ENCODE assay signal across 1 cellular context in the genomic region with DNA sequence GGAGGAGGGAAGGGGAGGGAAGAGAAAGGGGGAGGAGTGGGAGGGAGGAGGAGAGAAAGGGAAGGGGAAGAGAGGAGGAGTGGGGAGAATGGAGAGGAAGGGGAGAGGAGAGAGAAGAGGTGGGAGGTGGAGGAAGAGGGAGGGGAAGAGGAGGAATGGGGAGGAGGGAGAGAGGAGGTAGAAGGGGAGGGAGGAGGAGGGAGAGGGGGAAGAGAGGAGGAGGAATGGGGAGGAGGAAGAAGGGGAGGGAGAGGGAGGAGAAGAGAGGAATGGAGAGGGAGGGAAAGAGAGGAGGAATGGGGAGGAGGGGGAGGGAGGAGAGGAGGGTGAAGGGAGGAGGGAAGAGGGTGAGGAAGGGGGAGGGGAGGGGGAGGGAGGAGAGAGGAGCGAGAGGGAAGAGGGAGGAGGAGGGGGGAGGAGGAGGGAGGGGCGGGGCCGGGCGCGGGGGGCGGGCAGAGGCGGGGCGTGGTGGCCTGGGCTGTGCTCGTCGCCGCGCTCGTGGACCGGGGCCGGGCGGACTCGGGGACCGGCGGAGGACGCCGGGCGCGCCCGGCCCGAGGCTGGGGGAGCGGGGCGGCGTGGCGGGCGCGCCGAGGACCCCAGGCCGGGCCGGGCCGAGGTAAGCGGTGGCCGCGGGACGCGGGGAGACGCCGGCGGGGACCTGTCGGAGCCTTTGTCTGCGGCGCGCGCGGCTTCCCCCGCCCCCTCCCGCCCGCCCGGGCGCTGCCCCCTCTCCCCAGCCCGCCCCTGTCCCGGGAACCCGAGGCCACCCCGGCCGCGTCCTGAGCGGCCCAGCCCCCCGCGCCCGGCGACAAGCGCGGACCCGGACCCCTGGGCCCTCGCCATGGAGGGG.
TF ChIP-seq lines count a peak whose summit lies in the region.

A gene with protein sequence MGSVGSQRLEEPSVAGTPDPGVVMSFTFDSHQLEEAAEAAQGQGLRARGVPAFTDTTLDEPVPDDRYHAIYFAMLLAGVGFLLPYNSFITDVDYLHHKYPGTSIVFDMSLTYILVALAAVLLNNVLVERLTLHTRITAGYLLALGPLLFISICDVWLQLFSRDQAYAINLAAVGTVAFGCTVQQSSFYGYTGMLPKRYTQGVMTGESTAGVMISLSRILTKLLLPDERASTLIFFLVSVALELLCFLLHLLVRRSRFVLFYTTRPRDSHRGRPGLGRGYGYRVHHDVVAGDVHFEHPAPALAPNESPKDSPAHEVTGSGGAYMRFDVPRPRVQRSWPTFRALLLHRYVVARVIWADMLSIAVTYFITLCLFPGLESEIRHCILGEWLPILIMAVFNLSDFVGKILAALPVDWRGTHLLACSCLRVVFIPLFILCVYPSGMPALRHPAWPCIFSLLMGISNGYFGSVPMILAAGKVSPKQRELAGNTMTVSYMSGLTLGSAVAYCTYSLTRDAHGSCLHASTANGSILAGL (plus strand): TSS at position 480 of the 853 bp plus-strand sequence. CDS start 4,874 bp downstream, outside the sequence.

TF ChIP-seq in K562, 482 proteins besides CTCF, POLR2A, EP300 and RAD21 (continued from another document):
- TF ChIP-seq, protein P1, sequence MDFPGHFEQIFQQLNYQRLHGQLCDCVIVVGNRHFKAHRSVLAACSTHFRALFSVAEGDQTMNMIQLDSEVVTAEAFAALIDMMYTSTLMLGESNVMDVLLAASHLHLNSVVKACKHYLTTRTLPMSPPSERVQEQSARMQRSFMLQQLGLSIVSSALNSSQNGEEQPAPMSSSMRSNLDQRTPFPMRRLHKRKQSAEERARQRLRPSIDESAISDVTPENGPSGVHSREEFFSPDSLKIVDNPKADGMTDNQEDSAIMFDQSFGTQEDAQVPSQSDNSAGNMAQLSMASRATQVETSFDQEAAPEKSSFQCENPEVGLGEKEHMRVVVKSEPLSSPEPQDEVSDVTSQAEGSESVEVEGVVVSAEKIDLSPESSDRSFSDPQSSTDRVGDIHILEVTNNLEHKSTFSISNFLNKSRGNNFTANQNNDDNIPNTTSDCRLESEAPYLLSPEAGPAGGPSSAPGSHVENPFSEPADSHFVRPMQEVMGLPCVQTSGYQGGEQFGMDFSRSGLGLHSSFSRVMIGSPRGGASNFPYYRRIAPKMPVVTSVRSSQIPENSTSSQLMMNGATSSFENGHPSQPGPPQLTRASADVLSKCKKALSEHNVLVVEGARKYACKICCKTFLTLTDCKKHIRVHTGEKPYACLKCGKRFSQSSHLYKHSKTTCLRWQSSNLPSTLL (IDR thresholded peaks at IDR 0.05): no peak
- TF ChIP-seq, protein P2, sequence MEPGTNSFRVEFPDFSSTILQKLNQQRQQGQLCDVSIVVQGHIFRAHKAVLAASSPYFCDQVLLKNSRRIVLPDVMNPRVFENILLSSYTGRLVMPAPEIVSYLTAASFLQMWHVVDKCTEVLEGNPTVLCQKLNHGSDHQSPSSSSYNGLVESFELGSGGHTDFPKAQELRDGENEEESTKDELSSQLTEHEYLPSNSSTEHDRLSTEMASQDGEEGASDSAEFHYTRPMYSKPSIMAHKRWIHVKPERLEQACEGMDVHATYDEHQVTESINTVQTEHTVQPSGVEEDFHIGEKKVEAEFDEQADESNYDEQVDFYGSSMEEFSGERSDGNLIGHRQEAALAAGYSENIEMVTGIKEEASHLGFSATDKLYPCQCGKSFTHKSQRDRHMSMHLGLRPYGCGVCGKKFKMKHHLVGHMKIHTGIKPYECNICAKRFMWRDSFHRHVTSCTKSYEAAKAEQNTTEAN (CRISPR knock-in tag; IDR thresholded peaks at IDR 0.05): no peak
- TF ChIP-seq, protein P3, sequence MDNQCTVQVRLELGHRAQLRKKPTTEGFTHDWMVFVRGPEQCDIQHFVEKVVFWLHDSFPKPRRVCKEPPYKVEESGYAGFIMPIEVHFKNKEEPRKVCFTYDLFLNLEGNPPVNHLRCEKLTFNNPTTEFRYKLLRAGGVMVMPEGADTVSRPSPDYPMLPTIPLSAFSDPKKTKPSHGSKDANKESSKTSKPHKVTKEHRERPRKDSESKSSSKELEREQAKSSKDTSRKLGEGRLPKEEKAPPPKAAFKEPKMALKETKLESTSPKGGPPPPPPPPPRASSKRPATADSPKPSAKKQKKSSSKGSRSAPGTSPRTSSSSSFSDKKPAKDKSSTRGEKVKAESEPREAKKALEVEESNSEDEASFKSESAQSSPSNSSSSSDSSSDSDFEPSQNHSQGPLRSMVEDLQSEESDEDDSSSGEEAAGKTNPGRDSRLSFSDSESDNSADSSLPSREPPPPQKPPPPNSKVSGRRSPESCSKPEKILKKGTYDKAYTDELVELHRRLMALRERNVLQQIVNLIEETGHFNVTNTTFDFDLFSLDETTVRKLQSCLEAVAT (IDR thresholded peaks at IDR 0.05): peak in 1 of 2 experiments; percentile 21; a peak in 1 of 4 replicates
- no peak for TF ChIP-seq FOXP1 (CRISPR knock-in tag; IDR thresholded peaks at IDR 0.05)
- TF ChIP-seq, protein P4, sequence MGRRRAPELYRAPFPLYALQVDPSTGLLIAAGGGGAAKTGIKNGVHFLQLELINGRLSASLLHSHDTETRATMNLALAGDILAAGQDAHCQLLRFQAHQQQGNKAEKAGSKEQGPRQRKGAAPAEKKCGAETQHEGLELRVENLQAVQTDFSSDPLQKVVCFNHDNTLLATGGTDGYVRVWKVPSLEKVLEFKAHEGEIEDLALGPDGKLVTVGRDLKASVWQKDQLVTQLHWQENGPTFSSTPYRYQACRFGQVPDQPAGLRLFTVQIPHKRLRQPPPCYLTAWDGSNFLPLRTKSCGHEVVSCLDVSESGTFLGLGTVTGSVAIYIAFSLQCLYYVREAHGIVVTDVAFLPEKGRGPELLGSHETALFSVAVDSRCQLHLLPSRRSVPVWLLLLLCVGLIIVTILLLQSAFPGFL (CRISPR knock-in tag; IDR thresholded peaks at IDR 0.05): no peak
- TF ChIP-seq EHMT2 (IDR thresholded peaks at IDR 0.05): 0 out of 2 replicates have a peak, but pooled peaks have one; percentile 42
- TF ChIP-seq DPF2 (IDR thresholded peaks at IDR 0.05): 0 out of 2 replicates have a peak, but pooled peaks have one; percentile 24
- no peak for TF ChIP-seq MEF2D (tag; conservative IDR thresholded peaks at IDR 0.05; ENCODE audit: low read depth)
- TF ChIP-seq, protein P5, sequence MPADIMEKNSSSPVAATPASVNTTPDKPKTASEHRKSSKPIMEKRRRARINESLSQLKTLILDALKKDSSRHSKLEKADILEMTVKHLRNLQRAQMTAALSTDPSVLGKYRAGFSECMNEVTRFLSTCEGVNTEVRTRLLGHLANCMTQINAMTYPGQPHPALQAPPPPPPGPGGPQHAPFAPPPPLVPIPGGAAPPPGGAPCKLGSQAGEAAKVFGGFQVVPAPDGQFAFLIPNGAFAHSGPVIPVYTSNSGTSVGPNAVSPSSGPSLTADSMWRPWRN (IDR thresholded peaks at IDR 0.05; ENCODE audit: low read depth): no peak
- peak in 1 of 2 experiments; percentile 55; a peak in 2 of 4 replicates for TF ChIP-seq HDAC1 (IDR thresholded peaks at IDR 0.05)
- TF ChIP-seq, protein P6, sequence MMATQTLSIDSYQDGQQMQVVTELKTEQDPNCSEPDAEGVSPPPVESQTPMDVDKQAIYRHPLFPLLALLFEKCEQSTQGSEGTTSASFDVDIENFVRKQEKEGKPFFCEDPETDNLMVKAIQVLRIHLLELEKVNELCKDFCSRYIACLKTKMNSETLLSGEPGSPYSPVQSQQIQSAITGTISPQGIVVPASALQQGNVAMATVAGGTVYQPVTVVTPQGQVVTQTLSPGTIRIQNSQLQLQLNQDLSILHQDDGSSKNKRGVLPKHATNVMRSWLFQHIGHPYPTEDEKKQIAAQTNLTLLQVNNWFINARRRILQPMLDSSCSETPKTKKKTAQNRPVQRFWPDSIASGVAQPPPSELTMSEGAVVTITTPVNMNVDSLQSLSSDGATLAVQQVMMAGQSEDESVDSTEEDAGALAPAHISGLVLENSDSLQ (IDR thresholded peaks at IDR 0.05): peak; percentile 51
- peak; percentile 85; the same call in 1 of the 2 replicates for TF ChIP-seq GATAD2A (IDR thresholded peaks at IDR 0.05)
- TF ChIP-seq, protein P7, sequence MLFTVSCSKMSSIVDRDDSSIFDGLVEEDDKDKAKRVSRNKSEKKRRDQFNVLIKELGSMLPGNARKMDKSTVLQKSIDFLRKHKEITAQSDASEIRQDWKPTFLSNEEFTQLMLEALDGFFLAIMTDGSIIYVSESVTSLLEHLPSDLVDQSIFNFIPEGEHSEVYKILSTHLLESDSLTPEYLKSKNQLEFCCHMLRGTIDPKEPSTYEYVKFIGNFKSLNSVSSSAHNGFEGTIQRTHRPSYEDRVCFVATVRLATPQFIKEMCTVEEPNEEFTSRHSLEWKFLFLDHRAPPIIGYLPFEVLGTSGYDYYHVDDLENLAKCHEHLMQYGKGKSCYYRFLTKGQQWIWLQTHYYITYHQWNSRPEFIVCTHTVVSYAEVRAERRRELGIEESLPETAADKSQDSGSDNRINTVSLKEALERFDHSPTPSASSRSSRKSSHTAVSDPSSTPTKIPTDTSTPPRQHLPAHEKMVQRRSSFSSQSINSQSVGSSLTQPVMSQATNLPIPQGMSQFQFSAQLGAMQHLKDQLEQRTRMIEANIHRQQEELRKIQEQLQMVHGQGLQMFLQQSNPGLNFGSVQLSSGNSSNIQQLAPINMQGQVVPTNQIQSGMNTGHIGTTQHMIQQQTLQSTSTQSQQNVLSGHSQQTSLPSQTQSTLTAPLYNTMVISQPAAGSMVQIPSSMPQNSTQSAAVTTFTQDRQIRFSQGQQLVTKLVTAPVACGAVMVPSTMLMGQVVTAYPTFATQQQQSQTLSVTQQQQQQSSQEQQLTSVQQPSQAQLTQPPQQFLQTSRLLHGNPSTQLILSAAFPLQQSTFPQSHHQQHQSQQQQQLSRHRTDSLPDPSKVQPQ (CRISPR knock-in tag; IDR thresholded peaks at IDR 0.05; ENCODE audit: borderline replicate concordance): no peak
- TF ChIP-seq EGR1 (conservative IDR thresholded peaks at IDR 0.05): peak; percentile 25; the same call in 1 of the 2 replicates
- TF ChIP-seq, protein P8, sequence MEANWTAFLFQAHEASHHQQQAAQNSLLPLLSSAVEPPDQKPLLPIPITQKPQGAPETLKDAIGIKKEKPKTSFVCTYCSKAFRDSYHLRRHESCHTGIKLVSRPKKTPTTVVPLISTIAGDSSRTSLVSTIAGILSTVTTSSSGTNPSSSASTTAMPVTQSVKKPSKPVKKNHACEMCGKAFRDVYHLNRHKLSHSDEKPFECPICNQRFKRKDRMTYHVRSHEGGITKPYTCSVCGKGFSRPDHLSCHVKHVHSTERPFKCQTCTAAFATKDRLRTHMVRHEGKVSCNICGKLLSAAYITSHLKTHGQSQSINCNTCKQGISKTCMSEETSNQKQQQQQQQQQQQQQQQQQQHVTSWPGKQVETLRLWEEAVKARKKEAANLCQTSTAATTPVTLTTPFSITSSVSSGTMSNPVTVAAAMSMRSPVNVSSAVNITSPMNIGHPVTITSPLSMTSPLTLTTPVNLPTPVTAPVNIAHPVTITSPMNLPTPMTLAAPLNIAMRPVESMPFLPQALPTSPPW (CRISPR knock-in tag; IDR thresholded peaks at IDR 0.05): peak; percentile 82
- TF ChIP-seq ZSCAN32 (CRISPR knock-in tag; IDR thresholded peaks at IDR 0.05): no peak
- TF ChIP-seq KLF13 (tag; IDR thresholded peaks at IDR 0.05; ENCODE audit: borderline replicate concordance, low read depth): no peak
- TF ChIP-seq CHD4 (IDR thresholded peaks at IDR 0.05; ENCODE audit: insufficient read depth, insufficient replicate concordance, low read depth, low read length, poor library complexity, severe bottlenecking): no peak
- no peak for TF ChIP-seq XRCC3 (IDR thresholded peaks at IDR 0.05)
- no peak for TF ChIP-seq ZNF77 (CRISPR knock-in tag; IDR thresholded peaks at IDR 0.05)
- TF ChIP-seq TAL1 (IDR thresholded peaks at IDR 0.05): no peak
- TF ChIP-seq ETS2 (tag; IDR thresholded peaks at IDR 0.05; ENCODE audit: borderline replicate concordance, poor library complexity, severe bottlenecking): no peak
- TF ChIP-seq CREM (IDR thresholded peaks at IDR 0.05; ENCODE audit: low read depth): no peak
- no peak for TF ChIP-seq ZNF217 (CRISPR knock-in tag; IDR thresholded peaks at IDR 0.05)
- TF ChIP-seq ZNF436 (CRISPR knock-in tag; IDR thresholded peaks at IDR 0.05): no peak
- TF ChIP-seq GABPB1 (CRISPR knock-in tag; IDR thresholded peaks at IDR 0.05): no peak
- TF ChIP-seq, protein P9, sequence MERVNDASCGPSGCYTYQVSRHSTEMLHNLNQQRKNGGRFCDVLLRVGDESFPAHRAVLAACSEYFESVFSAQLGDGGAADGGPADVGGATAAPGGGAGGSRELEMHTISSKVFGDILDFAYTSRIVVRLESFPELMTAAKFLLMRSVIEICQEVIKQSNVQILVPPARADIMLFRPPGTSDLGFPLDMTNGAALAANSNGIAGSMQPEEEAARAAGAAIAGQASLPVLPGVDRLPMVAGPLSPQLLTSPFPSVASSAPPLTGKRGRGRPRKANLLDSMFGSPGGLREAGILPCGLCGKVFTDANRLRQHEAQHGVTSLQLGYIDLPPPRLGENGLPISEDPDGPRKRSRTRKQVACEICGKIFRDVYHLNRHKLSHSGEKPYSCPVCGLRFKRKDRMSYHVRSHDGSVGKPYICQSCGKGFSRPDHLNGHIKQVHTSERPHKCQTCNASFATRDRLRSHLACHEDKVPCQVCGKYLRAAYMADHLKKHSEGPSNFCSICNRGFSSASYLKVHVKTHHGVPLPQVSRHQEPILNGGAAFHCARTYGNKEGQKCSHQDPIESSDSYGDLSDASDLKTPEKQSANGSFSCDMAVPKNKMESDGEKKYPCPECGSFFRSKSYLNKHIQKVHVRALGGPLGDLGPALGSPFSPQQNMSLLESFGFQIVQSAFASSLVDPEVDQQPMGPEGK (CRISPR knock-in tag; IDR thresholded peaks at IDR 0.05; ENCODE audit: borderline replicate concordance): no peak
- TF ChIP-seq, protein P10, sequence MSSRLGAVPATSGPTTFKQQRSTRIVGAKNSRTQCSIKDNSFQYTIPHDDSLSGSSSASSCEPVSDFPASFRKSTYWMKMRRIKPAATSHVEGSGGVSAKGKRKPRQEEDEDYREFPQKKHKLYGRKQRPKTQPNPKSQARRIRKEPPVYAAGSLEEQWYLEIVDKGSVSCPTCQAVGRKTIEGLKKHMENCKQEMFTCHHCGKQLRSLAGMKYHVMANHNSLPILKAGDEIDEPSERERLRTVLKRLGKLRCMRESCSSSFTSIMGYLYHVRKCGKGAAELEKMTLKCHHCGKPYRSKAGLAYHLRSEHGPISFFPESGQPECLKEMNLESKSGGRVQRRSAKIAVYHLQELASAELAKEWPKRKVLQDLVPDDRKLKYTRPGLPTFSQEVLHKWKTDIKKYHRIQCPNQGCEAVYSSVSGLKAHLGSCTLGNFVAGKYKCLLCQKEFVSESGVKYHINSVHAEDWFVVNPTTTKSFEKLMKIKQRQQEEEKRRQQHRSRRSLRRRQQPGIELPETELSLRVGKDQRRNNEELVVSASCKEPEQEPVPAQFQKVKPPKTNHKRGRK (tag; IDR thresholded peaks at IDR 0.05): peak; percentile 53; the same call in 1 of the 2 replicates
- peak; percentile 96 for TF ChIP-seq ZNF263 (CRISPR knock-in tag; IDR thresholded peaks at IDR 0.05; ENCODE audit: borderline replicate concordance)
